22 cellular contexts compared by ENCODE assay signal in the genomic region with DNA sequence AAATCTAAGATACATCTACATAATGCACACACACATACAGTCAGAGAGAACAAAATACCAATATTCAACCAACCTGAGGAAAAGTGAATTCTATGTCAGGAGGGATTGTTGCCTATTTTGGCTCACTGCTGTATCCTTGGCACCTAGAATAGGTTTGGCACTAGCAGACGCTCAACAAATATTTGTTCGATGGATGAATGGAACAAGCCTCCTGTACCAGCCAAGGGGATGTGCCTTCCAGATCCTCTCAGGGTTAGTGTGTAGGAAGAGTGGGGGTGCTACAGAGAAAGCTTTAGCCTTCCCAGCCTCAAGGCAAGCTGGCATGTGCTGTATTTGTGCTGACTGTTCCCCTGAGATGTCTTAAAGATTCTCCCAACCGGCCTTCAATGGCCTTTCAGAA. TPM values are rescaled to one million over a fixed set of nuclear protein-coding genes. Genes with fewer than 3 reads are reported as not detected.
A peak's percentile ranks its signal among the peaks of the same experiment; 100 is the strongest.
DNase-seq lines count a peak whose midpoint lies in the region; TF ChIP-seq lines count a peak whose summit lies in the region.
"Had no signal": no experiment of that assay in that cellular context is flagged by ENCODE, and none has a peak within 500 bp of the region (broad histone marks: within the 10 kb centered on the region; RNA-seq: fewer than 3 reads in every experiment).

No MANE protein-coding gene starts in this region.

- H3K27ac Mint-ChIP-seq in progenitor cell of endocrine pancreas = no peak overlapping the region
- H3K27ac Mint-ChIP-seq: activated naive CD4-positive, alpha-beta T cell treated with anti-CD3 and anti-CD28 coated beads, Interleukin-2, amount 10 ng/mL, durations not matched to agents 7 days and 5 days; activated T-cell treated with anti-CD3 and anti-CD28 coated beads, Interleukin-2, amount 50 U/mL, for 72 hours; naive thymus-derived CD4-positive, alpha-beta T cell had no signal

- peak; percentile 38 for DNase-seq in Ammon's horn (ENCODE audit: low spot score)
- DNase-seq in G401 (ENCODE audit: low spot score) = peak; percentile 67
- peak; percentile 86 for DNase-seq in NCI-H2196 treated with DMSO at 0.1 percent for 48 hours (lab: John Stamatoyannopoulos, UW; ENCODE audit: unreplicated experiment)
- DNase-seq in cerebellar cortex (ENCODE audit: low spot score) = peak; percentile 61
- DNase-seq in progenitor cell of endocrine pancreas (ENCODE audit: low spot score, unreplicated experiment) = no peak
- DNase-seq in mucosa of gallbladder (ENCODE audit: low spot score) = no peak
- DNase-seq in activated naive CD4-positive, alpha-beta T cell (lab: John Stamatoyannopoulos, UW) = no peak
- DNase-seq in OCI-M2 (lab: John Stamatoyannopoulos, UW; ENCODE audit: unreplicated experiment) = no peak
- DNase-seq: activated CD4-positive, alpha-beta T cell treated with anti-CD3 and anti-CD28 coated beads for 4 hours; activated naive CD4-positive, alpha-beta T cell treated with anti-CD3 and anti-CD28 coated beads, Interleukin-2, amount 10 ng/mL, durations not matched to agents 7 days and 5 days; activated T-cell treated with anti-CD3 and anti-CD28 coated beads, Interleukin-2, amount 50 U/mL, for 72 hours; HCEC 1CT; left cardiac atrium; naive thymus-derived CD4-positive, alpha-beta T cell; NCI-H1694 treated with DMSO at 0.1 percent for 48 hours; NCI-H524 treated with DMSO at 0.1 percent for 48 hours; right cardiac atrium; Right ventricle myocardium superior; stimulated activated CD8-positive, alpha-beta memory T cell treated with anti-CD3 and anti-CD28 coated beads, Interleukin-4, amount 100 ng/mL, for 48 hours; trophoblast cell had no signal

- H3K36me3 Mint-ChIP-seq in progenitor cell of endocrine pancreas (ENCODE audit: insufficient read depth) = no peaks in the 10 kb centered on the region
- H3K36me3 Mint-ChIP-seq: activated naive CD4-positive, alpha-beta T cell treated with anti-CD3 and anti-CD28 coated beads, Interleukin-2, amount 10 ng/mL, durations not matched to agents 7 days and 5 days had no signal

- peaks cover 4% of the 10 kb centered on the region for H3K9me3 Mint-ChIP-seq in progenitor cell of endocrine pancreas (ENCODE audit: low read depth)

- TF ChIP-seq CTCF in progenitor cell of endocrine pancreas (IDR thresholded peaks at IDR 0.05; ENCODE audit: unreplicated experiment) = no peak

- H3K27me3 Mint-ChIP-seq in progenitor cell of endocrine pancreas = no peaks in the 10 kb centered on the region
- H3K27me3 Mint-ChIP-seq: activated naive CD4-positive, alpha-beta T cell treated with anti-CD3 and anti-CD28 coated beads, Interleukin-2, amount 10 ng/mL, durations not matched to agents 7 days and 5 days had no signal

- in situ Hi-C loops in G401 (cut with HindIII; ENCODE audit: low sequenced_read_pairs) = no loop called here

- no peak overlapping the region for H3K4me3 Mint-ChIP-seq in progenitor cell of endocrine pancreas (ENCODE audit: low read depth)
- H3K4me3 Mint-ChIP-seq: activated naive CD4-positive, alpha-beta T cell treated with anti-CD3 and anti-CD28 coated beads, Interleukin-2, amount 10 ng/mL, durations not matched to agents 7 days and 5 days; activated T-cell treated with anti-CD3 and anti-CD28 coated beads, Interleukin-2, amount 50 U/mL, for 72 hours; naive thymus-derived CD4-positive, alpha-beta T cell had no signal

- H3K4me1 Mint-ChIP-seq in progenitor cell of endocrine pancreas (ENCODE audit: low read depth) = no peaks in the 10 kb centered on the region

RNA-seq across cellular contexts. Expression of gene POU2AF1, which starts 23.3 kb away (rescaled TPM):
- 7.0 and 28.4 TPM in 2 replicates for total RNA-seq in G401 (2014; rRNA removed; shearing (Covaris generic))
- total RNA-seq in progenitor cell of endocrine pancreas (0.43 and 0.58 TPM in 2 replicates), mucosa of gallbladder (12.9 TPM)
- total RNA-seq: dermis microvascular lymphatic vessel endothelial cell, osteoblast had no signal

Comparison
In these comparisons a context has a peak if more than half of its experiments do, and no peak if none do; other contexts are left out.
1. DNase-seq: peak in Ammon's horn (single experiment), G401 (single experiment), NCI-H2196 treated with DMSO at 0.1 percent for 48 hours (single experiment) and cerebellar cortex (single experiment); none in progenitor cell of endocrine pancreas (single experiment), mucosa of gallbladder (single experiment), activated naive CD4-positive, alpha-beta T cell (0 of 4) and OCI-M2 (single experiment).